ENCODE assay signal across 11 cellular contexts in the genomic region with DNA sequence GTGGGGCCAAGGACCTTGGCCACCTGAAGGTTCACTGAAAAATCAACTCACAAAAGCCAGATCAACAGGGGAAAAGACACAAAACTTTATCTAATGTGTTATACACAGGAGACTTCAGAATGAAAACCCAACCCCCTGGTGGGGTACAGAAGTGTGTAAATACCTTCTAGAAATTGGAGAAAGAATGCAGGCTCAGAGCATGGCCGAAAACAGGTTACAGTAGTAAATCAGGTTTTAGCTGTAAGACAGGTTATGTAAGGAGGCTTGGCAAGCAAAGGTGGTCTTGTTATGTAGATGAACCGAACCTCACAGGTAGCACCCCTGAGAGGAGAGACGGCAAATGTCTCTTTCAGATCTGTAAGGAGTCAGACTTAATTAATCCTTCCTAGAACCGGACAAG. TPM values are rescaled to one million over a fixed set of nuclear protein-coding genes. Genes with fewer than 3 reads are reported as not detected.
DNase-seq lines count a peak whose midpoint lies in the region; ATAC-seq and TF ChIP-seq lines count a peak whose summit lies in the region.
"Had no signal": no experiment of that assay in that cellular context is flagged by ENCODE, and none has a peak within 500 bp of the region (broad histone marks: within the 10 kb centered on the region; RNA-seq: fewer than 3 reads in every experiment).

No MANE protein-coding gene starts in this region.

- peak; percentile 15 for DNase-seq in NCI-H2171 treated with DMSO at 0.1 percent for 48 hours (lab: John Stamatoyannopoulos, UW)
- no peak for DNase-seq in NCI-H2171 (lab: John Stamatoyannopoulos, UW)
- DNase-seq in islet precursor cell, result peak; percentile 66
- no peak for DNase-seq in H4 (ENCODE audit: low spot score)
- DNase-seq in HFFc6, result no peak
- DNase-seq: activated B cell treated with CpG ODN at 0.5 μM for 24 hours, upper lobe of left lung had no signal

- no peaks in the 10 kb centered on the region for H3K27me3 ChIP-seq in rectal smooth muscle tissue (ENCODE audit: control insufficient read depth, insufficient read depth, low read length)
- H3K27me3 ChIP-seq: upper lobe of left lung had no signal

- ATAC-seq in HG03442 (IDR thresholded peaks at IDR 0.05; ENCODE audit: unreplicated experiment), result no peak

- peaks cover 2% of the 10 kb centered on the region; the same call in 1 of the 2 replicates for H3K27me3 Mint-ChIP-seq in HFFc6 (ENCODE audit: insufficient read depth)
- H3K27me3 Mint-ChIP-seq: activated B cell treated with CpG ODN at 0.5 μM for 24 hours had no signal

- no peaks in the 10 kb centered on the region for H3K4me1 ChIP-seq in rectal smooth muscle tissue (ENCODE audit: control insufficient read depth, insufficient read depth, low read length)

- no peaks in the 10 kb centered on the region for H3K36me3 ChIP-seq in rectal smooth muscle tissue (ENCODE audit: control insufficient read depth, insufficient read depth, low read length)

- no peak overlapping the region for H3K27ac Mint-ChIP-seq in HFFc6
- H3K27ac Mint-ChIP-seq: activated B cell treated with CpG ODN at 0.5 μM for 24 hours had no signal

- H3K4me3 ChIP-seq in rectal smooth muscle tissue (ENCODE audit: low read length), result no peak overlapping the region
- H3K4me3 ChIP-seq: SK-N-MC had no signal

- H3K36me3 Mint-ChIP-seq in HFFc6 (ENCODE audit: low read depth), result peaks cover 16% of the 10 kb centered on the region

- no peak overlapping the region for H3K4me3 Mint-ChIP-seq in HFFc6
- H3K4me3 Mint-ChIP-seq: activated B cell treated with CpG ODN at 0.5 μM for 24 hours had no signal

- TF ChIP-seq CTCF in VCaP (conservative IDR thresholded peaks at IDR 0.05) (no peak), HFFc6 (IDR thresholded peaks at IDR 0.05) (no peak)

- H3K4me1 Mint-ChIP-seq in HFFc6 (ENCODE audit: low read depth), result peaks cover 88% of the 10 kb centered on the region

- H3K9ac ChIP-seq in rectal smooth muscle tissue (ENCODE audit: low read length), result peak overlapping the region; percentile 13

- H3K9me3 Mint-ChIP-seq in HFFc6, result no peaks in the 10 kb centered on the region
- H3K9me3 Mint-ChIP-seq: activated B cell treated with CpG ODN at 0.5 μM for 24 hours had no signal

- H3K27ac ChIP-seq in VCaP, result peak overlapping the region; percentile 98
- no peak overlapping the region for H3K27ac ChIP-seq in rectal smooth muscle tissue (ENCODE audit: low read depth, low read length)
- H3K27ac ChIP-seq: SK-N-MC had no signal

RNA-seq across cellular contexts. Expression of gene CEMIP2, which starts 10.0 kb away (rescaled TPM):
- total RNA-seq in H4 (2014; rRNA removed; shearing (Covaris generic)), result 27.5 and 33.4 TPM in 2 replicates
- total RNA-seq in HFFc6 (2021; fragmentation: NEBNext Ultra II Directional; extraction: Animal tissue kit (Norgen Biotek cat#: 25700)), result 100 to 1,000 TPM in 2 of 6 experiments, 10 to 100 TPM in 4; 86.0 to 106 (median 92.1) TPM

Comparison
In these comparisons a context has a peak if more than half of its experiments do, and no peak if none do; other contexts are left out.
1. DNase-seq: peak in NCI-H2171 treated with DMSO at 0.1 percent for 48 hours (single experiment) and islet precursor cell (single experiment); none in NCI-H2171 (single experiment), H4 (single experiment) and HFFc6 (single experiment).